1 cellular context compared by ENCODE assay signal in the genomic region with DNA sequence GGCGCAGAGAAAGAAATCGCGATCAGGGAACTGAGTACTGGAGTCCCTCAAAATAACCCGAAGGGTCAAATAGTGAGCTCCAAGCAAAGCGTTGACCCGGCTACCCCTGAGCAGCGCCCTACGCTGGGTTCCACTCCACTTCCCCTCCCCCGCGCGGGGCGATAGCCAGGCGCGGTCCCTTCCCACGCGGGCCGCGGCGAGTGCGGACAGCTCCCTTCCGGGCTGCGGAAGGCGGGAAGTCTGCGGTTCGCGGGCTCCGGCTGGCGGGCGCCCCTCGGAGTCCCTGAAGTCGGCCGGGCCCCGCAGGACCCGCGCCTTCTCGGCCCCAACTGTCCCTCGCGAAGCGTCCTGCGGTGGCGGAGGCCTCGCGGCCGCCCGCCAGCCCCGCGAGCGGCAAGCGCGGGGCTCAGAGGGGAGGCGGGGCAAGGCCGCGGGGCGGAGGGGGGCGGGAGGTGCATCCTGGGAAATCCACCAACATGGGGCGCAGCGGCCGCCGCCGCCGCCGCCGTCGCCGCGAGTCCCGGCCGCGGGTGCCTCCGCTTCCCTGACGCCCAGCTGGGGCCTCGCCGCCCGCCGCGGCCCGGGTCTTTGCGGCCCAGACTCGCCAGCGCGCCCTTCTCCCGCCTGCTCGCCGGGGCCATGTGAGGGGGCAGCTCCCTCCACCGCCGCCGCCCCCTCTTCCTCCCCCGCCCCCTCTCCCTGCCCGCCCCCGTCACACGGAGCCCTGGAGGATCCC.
TF ChIP-seq lines count a peak whose summit lies in the region.

QSER1 (plus strand) TSS at position 457 of the 736 bp plus-strand sequence. CDS start 315 bp downstream, outside the sequence.

TF ChIP-seq in HepG2, 621 proteins besides CTCF, POLR2A, EP300 and RAD21 (continued from another document and continues in another):
- TF ChIP-seq, protein P1, sequence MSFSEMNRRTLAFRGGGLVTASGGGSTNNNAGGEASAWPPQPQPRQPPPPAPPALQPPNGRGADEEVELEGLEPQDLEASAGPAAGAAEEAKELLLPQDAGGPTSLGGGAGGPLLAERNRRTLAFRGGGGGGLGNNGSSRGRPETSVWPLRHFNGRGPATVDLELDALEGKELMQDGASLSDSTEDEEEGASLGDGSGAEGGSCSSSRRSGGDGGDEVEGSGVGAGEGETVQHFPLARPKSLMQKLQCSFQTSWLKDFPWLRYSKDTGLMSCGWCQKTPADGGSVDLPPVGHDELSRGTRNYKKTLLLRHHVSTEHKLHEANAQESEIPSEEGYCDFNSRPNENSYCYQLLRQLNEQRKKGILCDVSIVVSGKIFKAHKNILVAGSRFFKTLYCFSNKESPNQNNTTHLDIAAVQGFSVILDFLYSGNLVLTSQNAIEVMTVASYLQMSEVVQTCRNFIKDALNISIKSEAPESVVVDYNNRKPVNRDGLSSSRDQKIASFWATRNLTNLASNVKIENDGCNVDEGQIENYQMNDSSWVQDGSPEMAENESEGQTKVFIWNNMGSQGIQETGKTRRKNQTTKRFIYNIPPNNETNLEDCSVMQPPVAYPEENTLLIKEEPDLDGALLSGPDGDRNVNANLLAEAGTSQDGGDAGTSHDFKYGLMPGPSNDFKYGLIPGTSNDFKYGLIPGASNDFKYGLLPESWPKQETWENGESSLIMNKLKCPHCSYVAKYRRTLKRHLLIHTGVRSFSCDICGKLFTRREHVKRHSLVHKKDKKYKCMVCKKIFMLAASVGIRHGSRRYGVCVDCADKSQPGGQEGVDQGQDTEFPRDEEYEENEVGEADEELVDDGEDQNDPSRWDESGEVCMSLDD (CRISPR knock-in tag; IDR thresholded peaks at IDR 0.05; ENCODE audit: borderline replicate concordance), result no peak
- TF ChIP-seq ZNF33A (CRISPR knock-in tag; IDR thresholded peaks at IDR 0.05; ENCODE audit: borderline replicate concordance) (no peak), ZNF367 (CRISPR knock-in tag; IDR thresholded peaks at IDR 0.05; ENCODE audit: borderline replicate concordance) (no peak), U2AF2 (IDR thresholded peaks at IDR 0.05; ENCODE audit: low read depth, low read length) (no peak), HDAC2 (CRISPR knock-in tag; IDR thresholded peaks at IDR 0.05) (no peak), ZBTB42 (CRISPR knock-in tag; IDR thresholded peaks at IDR 0.05) (no peak), XBP1 (CRISPR knock-in tag; IDR thresholded peaks at IDR 0.05) (no peak; the same call in 1 of the 2 replicates), POLR2AphosphoS5 (IDR thresholded peaks at IDR 0.05; ENCODE audit: low read depth, low read length) (peak; percentile 63), MXD4 (CRISPR knock-in tag; IDR thresholded peaks at IDR 0.05) (no peak; the same call in 1 of the 2 replicates), PATZ1 (CRISPR knock-in tag; IDR thresholded peaks at IDR 0.05) (peak; percentile 44; the same call in 1 of the 2 replicates), SPEN (CRISPR knock-in tag; IDR thresholded peaks at IDR 0.05; ENCODE audit: low read depth) (peak; percentile 56; the same call in 1 of the 2 replicates), IRF2 (CRISPR knock-in tag; IDR thresholded peaks at IDR 0.05) (peak; percentile 35; the same call in 1 of the 2 replicates), SNAI1 (CRISPR knock-in tag; IDR thresholded peaks at IDR 0.05; ENCODE audit: borderline replicate concordance) (no peak), ZNF101 (CRISPR knock-in tag; IDR thresholded peaks at IDR 0.05; ENCODE audit: borderline replicate concordance, low read depth) (no peak), GMEB2 (CRISPR knock-in tag; IDR thresholded peaks at IDR 0.05; ENCODE audit: low read depth) (no peak), ZNF562 (CRISPR knock-in tag; IDR thresholded peaks at IDR 0.05; ENCODE audit: borderline replicate concordance) (no peak), SP5 (CRISPR knock-in tag; IDR thresholded peaks at IDR 0.05; ENCODE audit: borderline replicate concordance, low read depth) (no peak), ZNF687 (CRISPR knock-in tag; IDR thresholded peaks at IDR 0.05) (peak; percentile 81), ZBTB44 (CRISPR knock-in tag; IDR thresholded peaks at IDR 0.05) (no peak), RFX5 (IDR thresholded peaks at IDR 0.05; ENCODE audit: low read depth, low read length) (no peak), ZC3H13 (CRISPR knock-in tag; IDR thresholded peaks at IDR 0.05) (0 out of 2 replicates have a peak, but pooled peaks have one; percentile 5), BORCS8-MEF2B (CRISPR knock-in tag; IDR thresholded peaks at IDR 0.05) (peak; percentile 53; the same call in 1 of the 2 replicates), CBX1 (IDR thresholded peaks at IDR 0.05; ENCODE audit: low read depth) (peak; percentile 76), FOXO1 (CRISPR knock-in tag; IDR thresholded peaks at IDR 0.05) (no peak)
- TF ChIP-seq, protein P2, sequence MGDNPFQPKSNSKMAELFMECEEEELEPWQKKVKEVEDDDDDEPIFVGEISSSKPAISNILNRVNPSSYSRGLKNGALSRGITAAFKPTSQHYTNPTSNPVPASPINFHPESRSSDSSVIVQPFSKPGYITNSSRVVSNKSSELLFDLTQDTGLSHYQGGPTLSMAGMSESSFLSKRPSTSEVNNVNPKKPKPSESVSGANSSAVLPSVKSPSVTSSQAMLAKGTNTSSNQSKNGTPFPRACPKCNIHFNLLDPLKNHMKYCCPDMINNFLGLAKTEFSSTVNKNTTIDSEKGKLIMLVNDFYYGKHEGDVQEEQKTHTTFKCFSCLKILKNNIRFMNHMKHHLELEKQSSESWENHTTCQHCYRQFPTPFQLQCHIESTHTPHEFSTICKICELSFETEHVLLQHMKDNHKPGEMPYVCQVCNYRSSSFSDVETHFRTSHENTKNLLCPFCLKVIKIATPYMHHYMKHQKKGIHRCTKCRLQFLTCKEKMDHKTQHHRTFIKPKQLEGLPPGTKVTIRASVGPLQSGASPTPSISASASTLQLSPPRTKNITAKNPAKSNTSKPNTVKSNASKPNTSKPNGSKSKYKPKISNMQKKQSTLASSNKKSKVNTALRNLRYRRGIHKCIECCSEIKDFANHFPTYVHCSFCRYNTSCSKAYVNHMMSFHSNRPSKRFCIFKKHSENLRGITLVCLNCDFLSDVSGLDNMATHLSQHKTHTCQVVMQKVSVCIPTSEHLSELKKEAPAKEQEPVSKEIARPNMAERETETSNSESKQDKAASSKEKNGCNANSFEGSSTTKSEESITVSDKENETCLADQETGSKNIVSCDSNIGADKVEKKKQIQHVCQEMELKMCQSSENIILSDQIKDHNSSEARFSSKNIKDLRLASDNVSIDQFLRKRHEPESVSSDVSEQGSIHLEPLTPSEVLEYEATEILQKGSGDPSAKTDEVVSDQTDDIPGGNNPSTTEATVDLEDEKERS (CRISPR knock-in tag; IDR thresholded peaks at IDR 0.05), result no peak
- TF ChIP-seq, protein P3, sequence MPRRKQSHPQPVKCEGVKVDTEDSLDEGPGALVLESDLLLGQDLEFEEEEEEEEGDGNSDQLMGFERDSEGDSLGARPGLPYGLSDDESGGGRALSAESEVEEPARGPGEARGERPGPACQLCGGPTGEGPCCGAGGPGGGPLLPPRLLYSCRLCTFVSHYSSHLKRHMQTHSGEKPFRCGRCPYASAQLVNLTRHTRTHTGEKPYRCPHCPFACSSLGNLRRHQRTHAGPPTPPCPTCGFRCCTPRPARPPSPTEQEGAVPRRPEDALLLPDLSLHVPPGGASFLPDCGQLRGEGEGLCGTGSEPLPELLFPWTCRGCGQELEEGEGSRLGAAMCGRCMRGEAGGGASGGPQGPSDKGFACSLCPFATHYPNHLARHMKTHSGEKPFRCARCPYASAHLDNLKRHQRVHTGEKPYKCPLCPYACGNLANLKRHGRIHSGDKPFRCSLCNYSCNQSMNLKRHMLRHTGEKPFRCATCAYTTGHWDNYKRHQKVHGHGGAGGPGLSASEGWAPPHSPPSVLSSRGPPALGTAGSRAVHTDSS (CRISPR knock-in tag; conservative IDR thresholded peaks at IDR 0.05), result no peak
- TF ChIP-seq, protein P4, sequence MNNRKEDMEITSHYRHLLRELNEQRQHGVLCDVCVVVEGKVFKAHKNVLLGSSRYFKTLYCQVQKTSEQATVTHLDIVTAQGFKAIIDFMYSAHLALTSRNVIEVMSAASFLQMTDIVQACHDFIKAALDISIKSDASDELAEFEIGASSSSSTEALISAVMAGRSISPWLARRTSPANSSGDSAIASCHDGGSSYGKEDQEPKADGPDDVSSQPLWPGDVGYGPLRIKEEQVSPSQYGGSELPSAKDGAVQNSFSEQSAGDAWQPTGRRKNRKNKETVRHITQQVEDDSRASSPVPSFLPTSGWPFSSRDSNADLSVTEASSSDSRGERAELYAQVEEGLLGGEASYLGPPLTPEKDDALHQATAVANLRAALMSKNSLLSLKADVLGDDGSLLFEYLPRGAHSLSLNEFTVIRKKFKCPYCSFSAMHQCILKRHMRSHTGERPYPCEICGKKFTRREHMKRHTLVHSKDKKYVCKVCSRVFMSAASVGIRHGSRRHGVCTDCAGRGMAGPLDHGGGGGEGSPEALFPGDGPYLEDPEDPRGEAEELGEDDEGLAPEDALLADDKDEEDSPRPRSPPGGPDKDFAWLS (CRISPR knock-in tag; IDR thresholded peaks at IDR 0.05; ENCODE audit: borderline replicate concordance), result no peak
